Comparison of ENCODE assay signal across 1 cellular context in the genomic region with DNA sequence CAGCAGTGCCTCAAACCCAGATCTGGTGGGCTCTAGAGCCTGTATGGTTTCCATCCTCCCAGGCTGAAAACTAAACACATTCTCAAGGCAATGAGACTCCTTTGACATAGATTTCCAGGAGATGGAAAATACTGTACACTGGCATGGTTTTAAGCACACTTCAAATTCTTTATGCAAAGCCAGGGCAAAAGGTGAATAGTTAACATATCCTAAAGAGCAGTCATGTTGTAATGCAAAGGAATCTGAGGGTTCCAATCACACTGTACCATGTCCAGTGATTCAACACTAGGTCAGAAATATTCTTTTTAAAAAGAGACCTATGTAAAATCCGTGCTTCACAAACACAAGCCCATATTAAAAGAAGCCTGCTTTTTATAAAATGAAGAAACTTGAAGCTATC.
TF ChIP-seq lines count a peak whose summit lies in the region.

No MANE protein-coding gene starts in this region.

TF ChIP-seq in GM23338, 12 proteins besides CTCF, POLR2A, EP300 and RAD21 (continued from another document):
- TF ChIP-seq, protein P1, sequence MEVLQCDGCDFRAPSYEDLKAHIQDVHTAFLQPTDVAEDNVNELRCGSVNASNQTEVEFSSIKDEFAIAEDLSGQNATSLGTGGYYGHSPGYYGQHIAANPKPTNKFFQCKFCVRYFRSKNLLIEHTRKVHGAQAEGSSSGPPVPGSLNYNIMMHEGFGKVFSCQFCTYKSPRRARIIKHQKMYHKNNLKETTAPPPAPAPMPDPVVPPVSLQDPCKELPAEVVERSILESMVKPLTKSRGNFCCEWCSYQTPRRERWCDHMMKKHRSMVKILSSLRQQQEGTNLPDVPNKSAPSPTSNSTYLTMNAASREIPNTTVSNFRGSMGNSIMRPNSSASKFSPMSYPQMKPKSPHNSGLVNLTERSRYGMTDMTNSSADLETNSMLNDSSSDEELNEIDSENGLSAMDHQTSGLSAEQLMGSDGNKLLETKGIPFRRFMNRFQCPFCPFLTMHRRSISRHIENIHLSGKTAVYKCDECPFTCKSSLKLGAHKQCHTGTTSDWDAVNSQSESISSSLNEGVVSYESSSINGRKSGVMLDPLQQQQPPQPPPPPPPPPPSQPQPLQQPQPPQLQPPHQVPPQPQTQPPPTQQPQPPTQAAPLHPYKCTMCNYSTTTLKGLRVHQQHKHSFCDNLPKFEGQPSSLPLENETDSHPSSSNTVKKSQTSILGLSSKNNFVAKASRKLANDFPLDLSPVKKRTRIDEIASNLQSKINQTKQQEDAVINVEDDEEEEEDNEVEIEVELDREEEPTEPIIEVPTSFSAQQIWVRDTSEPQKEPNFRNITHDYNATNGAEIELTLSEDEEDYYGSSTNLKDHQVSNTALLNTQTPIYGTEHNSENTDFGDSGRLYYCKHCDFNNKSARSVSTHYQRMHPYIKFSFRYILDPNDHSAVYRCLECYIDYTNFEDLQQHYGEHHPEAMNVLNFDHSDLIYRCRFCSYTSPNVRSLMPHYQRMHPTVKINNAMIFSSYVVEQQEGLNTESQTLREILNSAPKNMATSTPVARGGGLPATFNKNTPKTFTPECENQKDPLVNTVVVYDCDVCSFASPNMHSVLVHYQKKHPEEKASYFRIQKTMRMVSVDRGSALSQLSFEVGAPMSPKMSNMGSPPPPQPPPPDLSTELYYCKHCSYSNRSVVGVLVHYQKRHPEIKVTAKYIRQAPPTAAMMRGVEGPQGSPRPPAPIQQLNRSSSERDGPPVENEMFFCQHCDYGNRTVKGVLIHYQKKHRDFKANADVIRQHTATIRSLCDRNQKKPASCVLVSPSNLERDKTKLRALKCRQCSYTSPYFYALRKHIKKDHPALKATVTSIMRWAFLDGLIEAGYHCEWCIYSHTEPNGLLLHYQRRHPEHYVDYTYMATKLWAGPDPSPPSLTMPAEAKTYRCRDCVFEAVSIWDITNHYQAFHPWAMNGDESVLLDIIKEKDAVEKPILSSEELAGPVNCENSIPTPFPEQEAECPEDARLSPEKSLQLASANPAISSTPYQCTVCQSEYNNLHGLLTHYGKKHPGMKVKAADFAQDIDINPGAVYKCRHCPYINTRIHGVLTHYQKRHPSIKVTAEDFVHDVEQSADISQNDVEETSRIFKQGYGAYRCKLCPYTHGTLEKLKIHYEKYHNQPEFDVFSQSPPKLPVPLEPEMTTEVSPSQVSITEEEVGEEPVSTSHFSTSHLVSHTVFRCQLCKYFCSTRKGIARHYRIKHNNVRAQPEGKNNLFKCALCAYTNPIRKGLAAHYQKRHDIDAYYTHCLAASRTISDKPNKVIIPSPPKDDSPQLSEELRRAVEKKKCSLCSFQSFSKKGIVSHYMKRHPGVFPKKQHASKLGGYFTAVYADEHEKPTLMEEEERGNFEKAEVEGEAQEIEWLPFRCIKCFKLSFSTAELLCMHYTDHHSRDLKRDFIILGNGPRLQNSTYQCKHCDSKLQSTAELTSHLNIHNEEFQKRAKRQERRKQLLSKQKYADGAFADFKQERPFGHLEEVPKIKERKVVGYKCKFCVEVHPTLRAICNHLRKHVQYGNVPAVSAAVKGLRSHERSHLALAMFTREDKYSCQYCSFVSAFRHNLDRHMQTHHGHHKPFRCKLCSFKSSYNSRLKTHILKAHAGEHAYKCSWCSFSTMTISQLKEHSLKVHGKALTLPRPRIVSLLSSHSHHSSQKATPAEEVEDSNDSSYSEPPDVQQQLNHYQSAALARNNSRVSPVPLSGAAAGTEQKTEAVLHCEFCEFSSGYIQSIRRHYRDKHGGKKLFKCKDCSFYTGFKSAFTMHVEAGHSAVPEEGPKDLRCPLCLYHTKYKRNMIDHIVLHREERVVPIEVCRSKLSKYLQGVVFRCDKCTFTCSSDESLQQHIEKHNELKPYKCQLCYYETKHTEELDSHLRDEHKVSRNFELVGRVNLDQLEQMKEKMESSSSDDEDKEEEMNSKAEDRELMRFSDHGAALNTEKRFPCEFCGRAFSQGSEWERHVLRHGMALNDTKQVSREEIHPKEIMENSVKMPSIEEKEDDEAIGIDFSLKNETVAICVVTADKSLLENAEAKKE (CRISPR knock-in tag; IDR thresholded peaks at IDR 0.05), result no peak
- TF ChIP-seq, protein P2, sequence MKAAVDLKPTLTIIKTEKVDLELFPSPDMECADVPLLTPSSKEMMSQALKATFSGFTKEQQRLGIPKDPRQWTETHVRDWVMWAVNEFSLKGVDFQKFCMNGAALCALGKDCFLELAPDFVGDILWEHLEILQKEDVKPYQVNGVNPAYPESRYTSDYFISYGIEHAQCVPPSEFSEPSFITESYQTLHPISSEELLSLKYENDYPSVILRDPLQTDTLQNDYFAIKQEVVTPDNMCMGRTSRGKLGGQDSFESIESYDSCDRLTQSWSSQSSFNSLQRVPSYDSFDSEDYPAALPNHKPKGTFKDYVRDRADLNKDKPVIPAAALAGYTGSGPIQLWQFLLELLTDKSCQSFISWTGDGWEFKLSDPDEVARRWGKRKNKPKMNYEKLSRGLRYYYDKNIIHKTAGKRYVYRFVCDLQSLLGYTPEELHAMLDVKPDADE (IDR thresholded peaks at IDR 0.05), result no peak
